In the genomic region with DNA sequence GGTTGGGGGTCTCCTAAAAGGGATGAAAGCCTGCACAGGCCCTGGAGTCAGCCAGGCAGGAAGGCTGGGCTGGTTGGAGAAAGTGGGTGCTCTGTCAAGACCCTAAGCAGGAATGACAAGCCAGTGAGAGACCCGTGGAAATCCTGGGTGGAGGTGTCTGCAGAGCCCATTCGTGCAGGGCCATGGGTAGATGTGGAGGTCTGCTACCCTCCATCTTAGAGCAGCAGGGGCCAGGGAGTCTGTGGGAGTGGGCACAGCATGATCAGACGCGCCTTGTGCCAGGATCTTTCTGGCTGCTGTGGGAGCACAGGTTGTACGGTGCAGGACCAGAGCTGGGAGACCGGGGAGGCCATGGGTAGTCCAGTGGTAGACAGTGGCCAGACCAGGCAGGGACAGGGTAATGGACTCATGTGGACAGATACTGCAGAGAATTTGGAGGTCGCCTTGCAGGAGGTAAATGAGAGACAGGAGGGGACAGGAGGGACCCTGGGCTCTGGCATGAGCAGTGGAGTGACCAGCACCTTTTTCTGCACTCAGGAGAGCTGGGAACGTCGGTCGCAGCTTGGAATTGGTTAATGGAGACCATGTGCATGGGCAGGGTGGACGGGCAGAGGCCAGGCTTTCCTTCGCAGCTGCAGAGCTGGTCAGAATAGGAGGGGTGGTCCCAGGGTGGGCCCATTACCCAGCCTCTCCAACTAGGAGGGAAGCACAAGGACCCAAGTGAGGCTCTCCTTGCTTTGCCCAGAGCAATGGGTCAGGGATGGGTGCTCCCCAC, we compare ENCODE assay signal across 16 cellular contexts.
DNase-seq lines count a peak whose midpoint lies in the region; ATAC-seq and TF ChIP-seq lines count a peak whose summit lies in the region.
"Had no signal": no experiment of that assay in that cellular context is flagged by ENCODE, and none has a peak within 500 bp of the region (broad histone marks: within the 10 kb centered on the region; RNA-seq: fewer than 3 reads in every experiment).

No MANE protein-coding gene starts in this region.

- no peaks in the 10 kb centered on the region for H3K36me3 Mint-ChIP-seq in natural killer cell treated with Interleukin-12 subunit alpha and Interleukin-12 subunit beta and Interleukin-15 and Interleukin-18, amount 100 ng/mL, for 72 hours
- H3K36me3 Mint-ChIP-seq in natural killer cell (no peaks in the 10 kb centered on the region), neural crest cell (ENCODE audit: low read depth) (no peaks in the 10 kb centered on the region)
- H3K36me3 Mint-ChIP-seq in stimulated activated memory B cell treated with anti-CD40 and anti-IgM and Interleukin-4, amounts not matched to agents 10 μg/mL and 1 μg/mL and 100 μg/mL, for 72 hours = no peaks in the 10 kb centered on the region
- H3K36me3 Mint-ChIP-seq: CD14-positive monocyte; CD4-positive, alpha-beta memory T cell had no signal

- H3K27me3 Mint-ChIP-seq in natural killer cell treated with Interleukin-12 subunit alpha and Interleukin-12 subunit beta and Interleukin-15 and Interleukin-18, amount 100 ng/mL, for 72 hours = peaks cover 3 to 15% of the 10 kb centered on the region in 2 donors
- H3K27me3 Mint-ChIP-seq in natural killer cell (ENCODE audit: low read depth in 2 of 2) = peaks cover 12 to 20% of the 10 kb centered on the region in 2 donors
- peaks cover 2% of the 10 kb centered on the region for H3K27me3 Mint-ChIP-seq in neural crest cell (ENCODE audit: low read depth)
- peaks cover 52% of the 10 kb centered on the region for H3K27me3 Mint-ChIP-seq in stimulated activated memory B cell treated with anti-CD40 and anti-IgM and Interleukin-4, amounts not matched to agents 10 μg/mL and 1 μg/mL and 100 μg/mL, for 72 hours

- H3K27me3 ChIP-seq in SJCRH30 = no peaks in the 10 kb centered on the region
- H3K27me3 ChIP-seq: BLaER1 had no signal

- peaks cover 5% of the 10 kb centered on the region for H3K9me3 ChIP-seq in SJCRH30 (replicated peaks)
- H3K9me3 ChIP-seq: BLaER1 had no signal

- ATAC-seq in natural killer cell treated with Interleukin-12 subunit alpha and Interleukin-12 subunit beta and Interleukin-15 and Interleukin-18, amount 100 ng/mL, for 72 hours = no peak
- no peak for ATAC-seq in natural killer cell
- peak; percentile 17 for ATAC-seq in stimulated activated memory B cell treated with anti-CD40 and anti-IgM and Interleukin-4, amounts not matched to agents 10 μg/mL and 1 μg/mL and 100 μg/mL, for 72 hours
- ATAC-seq: GM23338 had no signal

- DNase-seq in natural killer cell treated with Interleukin-12 subunit alpha and Interleukin-12 subunit beta and Interleukin-15 and Interleukin-18, amount 100 ng/mL, for 72 hours (ENCODE audit: low spot score) = peak; percentile 57
- DNase-seq in natural killer cell = no peak
- no peak for DNase-seq in neural crest cell (ENCODE audit: low read depth, low spot score)
- DNase-seq in 8988T = no peak
- no peak for DNase-seq in SJCRH30
- DNase-seq in inferior parietal cortex (ENCODE audit: extremely low spot score) = no peak
- DNase-seq: CD4-positive, alpha-beta memory T cell; DMS153; DMS79; GDM1; HCEC 1CT had no signal

- no peaks in the 10 kb centered on the region for H3K9me3 Mint-ChIP-seq in natural killer cell treated with Interleukin-12 subunit alpha and Interleukin-12 subunit beta and Interleukin-15 and Interleukin-18, amount 100 ng/mL, for 72 hours
- H3K9me3 Mint-ChIP-seq in natural killer cell = no peaks in the 10 kb centered on the region
- no peaks in the 10 kb centered on the region for H3K9me3 Mint-ChIP-seq in neural crest cell
- H3K9me3 Mint-ChIP-seq in stimulated activated memory B cell treated with anti-CD40 and anti-IgM and Interleukin-4, amounts not matched to agents 10 μg/mL and 1 μg/mL and 100 μg/mL, for 72 hours = peaks cover 2% of the 10 kb centered on the region
- H3K9me3 Mint-ChIP-seq: GM23338 had no signal

- no peak overlapping the region for H3K4me3 Mint-ChIP-seq in natural killer cell treated with Interleukin-12 subunit alpha and Interleukin-12 subunit beta and Interleukin-15 and Interleukin-18, amount 100 ng/mL, for 72 hours
- no peak overlapping the region for H3K4me3 Mint-ChIP-seq in natural killer cell
- no peak overlapping the region for H3K4me3 Mint-ChIP-seq in neural crest cell
- no peak overlapping the region for H3K4me3 Mint-ChIP-seq in stimulated activated memory B cell treated with anti-CD40 and anti-IgM and Interleukin-4, amounts not matched to agents 10 μg/mL and 1 μg/mL and 100 μg/mL, for 72 hours
- H3K4me3 Mint-ChIP-seq: CD14-positive monocyte; CD4-positive, alpha-beta memory T cell; GM23338 had no signal

- H3K27ac Mint-ChIP-seq in natural killer cell treated with Interleukin-12 subunit alpha and Interleukin-12 subunit beta and Interleukin-15 and Interleukin-18, amount 100 ng/mL, for 72 hours = no peak overlapping the region
- H3K27ac Mint-ChIP-seq in natural killer cell (no peak overlapping the region), neural crest cell (ENCODE audit: unreplicated experiment) (peak overlapping the region; percentile 86)
- no peak overlapping the region for H3K27ac Mint-ChIP-seq in stimulated activated memory B cell treated with anti-CD40 and anti-IgM and Interleukin-4, amounts not matched to agents 10 μg/mL and 1 μg/mL and 100 μg/mL, for 72 hours
- H3K27ac Mint-ChIP-seq: CD14-positive monocyte; CD4-positive, alpha-beta memory T cell; GM23338 had no signal

- intact Hi-C loops in natural killer cell (cut with micrococcal nuclease) = no loop called here

- H3K4me1 ChIP-seq in SJCRH30 = peaks cover 21% of the 10 kb centered on the region
- H3K4me1 ChIP-seq: BLaER1 had no signal

- H3K36me3 ChIP-seq in SJCRH30 = no peaks in the 10 kb centered on the region
- H3K36me3 ChIP-seq: BLaER1 had no signal

- H3K4me1 Mint-ChIP-seq in natural killer cell treated with Interleukin-12 subunit alpha and Interleukin-12 subunit beta and Interleukin-15 and Interleukin-18, amount 100 ng/mL, for 72 hours (ENCODE audit: low read depth in 2 of 2) = no peaks in the 10 kb centered on the region
- H3K4me1 Mint-ChIP-seq in natural killer cell = no peaks in the 10 kb centered on the region
- no peaks in the 10 kb centered on the region for H3K4me1 Mint-ChIP-seq in neural crest cell
- no peaks in the 10 kb centered on the region for H3K4me1 Mint-ChIP-seq in stimulated activated memory B cell treated with anti-CD40 and anti-IgM and Interleukin-4, amounts not matched to agents 10 μg/mL and 1 μg/mL and 100 μg/mL, for 72 hours
- H3K4me1 Mint-ChIP-seq: CD4-positive, alpha-beta memory T cell; GM23338 had no signal

- H3K4me3 ChIP-seq in SJCRH30 = no peak overlapping the region
- H3K4me3 ChIP-seq: BLaER1, GM23338 had no signal

- no peak for TF ChIP-seq CTCF in natural killer cell (IDR thresholded peaks at IDR 0.05)
- no peak for TF ChIP-seq CTCF in neural crest cell (conservative IDR thresholded peaks at IDR 0.05)

- no peak overlapping the region for H3K27ac ChIP-seq in SJCRH30
- H3K27ac ChIP-seq: 22Rv1, BLaER1 had no signal
